In the genomic region with DNA sequence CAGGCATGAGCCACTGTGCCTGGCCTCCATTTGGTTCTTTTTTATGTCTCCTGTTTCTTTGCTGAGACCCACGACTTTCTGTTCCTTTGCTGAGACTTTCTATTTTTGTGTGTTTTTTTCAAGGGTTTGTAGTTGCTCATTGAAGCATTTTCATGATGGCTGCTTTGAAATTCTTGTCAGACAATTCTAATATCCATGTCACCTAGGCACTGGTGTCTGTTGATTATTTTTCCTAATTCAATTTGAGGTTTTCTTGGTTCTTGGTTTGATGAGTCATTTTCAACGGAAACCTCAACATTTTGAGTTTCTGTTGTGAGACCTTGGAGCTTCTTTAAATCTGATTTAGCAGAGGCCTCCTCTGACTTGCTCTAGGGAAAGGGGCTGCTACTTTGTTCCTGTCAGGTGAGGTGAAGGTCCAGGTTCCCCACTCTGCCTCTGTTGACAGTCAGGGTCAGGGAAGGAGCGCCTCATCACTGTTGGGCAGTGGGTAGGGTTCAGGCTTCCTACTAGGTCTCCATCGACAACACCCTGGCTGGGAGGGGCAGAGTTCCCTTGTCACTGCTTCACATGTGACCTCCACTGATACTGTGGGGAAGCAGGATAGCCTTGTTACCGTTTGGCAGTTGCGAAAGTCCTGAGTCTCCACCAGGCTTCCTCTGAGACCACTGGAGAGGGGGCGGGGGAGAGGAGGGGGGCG, we compare ENCODE assay signal across 8 cellular contexts.
DNase-seq lines count a peak whose midpoint lies in the region; ATAC-seq and TF ChIP-seq lines count a peak whose summit lies in the region.

No MANE protein-coding gene starts in this region.

- no peaks in the 10 kb centered on the region for H3K36me3 ChIP-seq in Loucy (ENCODE audit: insufficient read depth, low read length)

- H3K79me2 ChIP-seq in Loucy (ENCODE audit: insufficient read depth, low read length), result no peaks in the 10 kb centered on the region

- peaks cover 50% of the 10 kb centered on the region for H3K4me1 ChIP-seq in Loucy (ENCODE audit: insufficient read depth, low read length, poor library complexity, severe bottlenecking)

- peaks cover 3% of the 10 kb centered on the region for H3K36me3 Mint-ChIP-seq in osteocyte (ENCODE audit: unreplicated experiment)

- H3K4me1 Mint-ChIP-seq in osteocyte (ENCODE audit: unreplicated experiment), result peaks cover 30% of the 10 kb centered on the region

- peak overlapping the region; percentile 88 for H3K4me2 ChIP-seq in Loucy (ENCODE audit: low read depth, low read length, poor library complexity, severe bottlenecking)

- peak overlapping the region; percentile 35; the same call in 1 of the 2 replicates for H2AFZ ChIP-seq in Loucy (ENCODE audit: low read length)

- H3K4me3 Mint-ChIP-seq in osteocyte (ENCODE audit: unreplicated experiment), result no peak overlapping the region

- no peaks in the 10 kb centered on the region for H4K20me1 ChIP-seq in Loucy (ENCODE audit: insufficient read depth, low read length, poor library complexity, severe bottlenecking)

- TF ChIP-seq CTCF in Loucy (conservative IDR thresholded peaks at IDR 0.05; ENCODE audit: low read length) (no peak), osteocyte (IDR thresholded peaks at IDR 0.05) (no peak)

- H3K27me3 ChIP-seq in Loucy (ENCODE audit: insufficient read depth, low read length, poor library complexity, severe bottlenecking), result no peaks in the 10 kb centered on the region

- H3F3A ChIP-seq in Loucy (ENCODE audit: low read depth), result no peaks in the 10 kb centered on the region

- peak; percentile 18 to 23 for DNase-seq in activated CD4-positive, alpha-beta T cell treated with anti-CD3 and anti-CD28 coated beads, Interleukin-2, amount 50 U/mL, for 24 hours (ENCODE audit: low read depth in 1 of 2, low spot score in 1 of 2)
- DNase-seq in fibroblast of gingiva (ENCODE audit: low read depth) (peak; percentile 58), osteocyte (ENCODE audit: extremely low spot score, unreplicated experiment) (peak; percentile 60), NCI-H1930 (lab: John Stamatoyannopoulos, UW) (no peak), COLO668 (lab: John Stamatoyannopoulos, UW; ENCODE audit: unreplicated experiment) (no peak), NCI-H1092 (lab: John Stamatoyannopoulos, UW) (no peak)

- peak overlapping the region; percentile 63 for H3K27ac Mint-ChIP-seq in osteocyte (ENCODE audit: unreplicated experiment)

- H3K9me3 Mint-ChIP-seq in osteocyte (ENCODE audit: unreplicated experiment), result peaks cover 8% of the 10 kb centered on the region

- H3K9me2 ChIP-seq in Loucy (replicated peaks; ENCODE audit: low read depth, low read length), result no peaks in the 10 kb centered on the region

- peak overlapping the region; percentile 59 for H3K9ac ChIP-seq in Loucy (ENCODE audit: low read depth, low read length, poor library complexity, severe bottlenecking)

- H3K27me3 Mint-ChIP-seq in osteocyte (ENCODE audit: unreplicated experiment), result peaks cover 12% of the 10 kb centered on the region

- H3K9me3 ChIP-seq in Loucy (ENCODE audit: insufficient read depth, low read depth, low read length), result no peaks in the 10 kb centered on the region

- peak; percentile 74 for ATAC-seq in GM19395 (IDR thresholded peaks at IDR 0.05; ENCODE audit: unreplicated experiment)

- peak overlapping the region; percentile 67 for H3K4me3 ChIP-seq in Loucy (ENCODE audit: low read length, poor library complexity, severe bottlenecking)

Comparison
In these comparisons a context has a peak if more than half of its experiments do, and no peak if none do; other contexts are left out.
1. DNase-seq: peak in activated CD4-positive, alpha-beta T cell treated with anti-CD3 and anti-CD28 coated beads, Interleukin-2, amount 50 U/mL, for 24 hours (2 of 2), fibroblast of gingiva (single experiment) and osteocyte (single experiment); none in NCI-H1930 (0 of 2), COLO668 (single experiment) and NCI-H1092 (single experiment).